Comparison of ENCODE assay signal across 16 cellular contexts in the genomic region with DNA sequence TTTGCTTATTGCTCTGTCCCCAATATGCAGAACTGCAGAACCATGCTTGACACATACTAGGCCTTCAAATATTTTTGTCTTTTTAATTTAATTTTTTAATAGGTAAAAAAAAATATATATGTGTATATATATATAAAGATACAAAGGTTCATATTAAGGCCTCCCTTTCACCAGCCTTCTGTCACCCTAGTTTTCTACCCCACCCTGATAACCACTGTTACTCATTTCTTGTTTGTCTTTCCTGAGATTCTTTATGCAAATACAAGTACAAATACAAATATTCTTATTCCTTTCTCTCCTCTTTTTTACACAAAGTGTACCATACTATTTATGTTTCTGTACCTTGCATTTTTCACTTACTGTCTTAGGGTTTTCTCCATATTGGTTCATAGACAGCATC.
"Had no signal": no experiment of that assay in that cellular context is flagged by ENCODE, and none has a peak within 500 bp of the region (broad histone marks: within the 10 kb centered on the region; RNA-seq: fewer than 3 reads in every experiment).

No MANE protein-coding gene starts in this region.

- H3K27me3 Mint-ChIP-seq: activated naive CD8-positive, alpha-beta T cell; naive B cell had no signal

- DNase-seq: activated CD4-positive, alpha-beta T cell treated with anti-CD3 and anti-CD28 coated beads, Interleukin-2, amount 50 U/mL, for 1 hour; activated CD4-positive, CD25-positive, alpha-beta regulatory T cell treated with anti-CD3 and anti-CD28 coated beads, Interleukin-2, amount 50 U/mL, for 72 hours; activated CD8-positive, alpha-beta memory T cell treated with anti-CD3 and anti-CD28 coated beads, Interleukin-2, amount 50 U/mL, for 4 hours; activated gamma-delta T cell; activated T-cell treated with anti-CD3 and anti-CD28 coated beads, Interleukin-2, amount 50 U/mL, for 48 hours; amniotic stem cell; endodermal cell; kidney; naive B cell; pancreas; right lobe of liver; stimulated activated CD4-positive, alpha-beta T cell treated with anti-CD3 and anti-CD28 coated beads, Interleukin-4, amount 100 ng/mL, for 24 hours; T-helper 1 cell; T1000 had no signal

- H3K9me3 Mint-ChIP-seq: endodermal cell; naive B cell; stimulated activated effector memory CD8-positive, alpha-beta T cell treated with anti-CD3 and anti-CD28 coated beads, Interleukin-12 subunit alpha, Interleukin-12 subunit beta, amount 100 ng/mL, for 72 hours had no signal

- H3K27ac Mint-ChIP-seq: activated naive CD8-positive, alpha-beta T cell; endodermal cell had no signal

- H3K4me1 Mint-ChIP-seq: endodermal cell had no signal

- ATAC-seq: pancreas; right lobe of liver; stimulated activated effector memory CD8-positive, alpha-beta T cell treated with anti-CD3 and anti-CD28 coated beads, Interleukin-12 subunit alpha, Interleukin-12 subunit beta, amount 100 ng/mL, for 72 hours had no signal

- H3K4me3 Mint-ChIP-seq: activated naive CD8-positive, alpha-beta T cell; endodermal cell; stimulated activated effector memory CD8-positive, alpha-beta T cell treated with anti-CD3 and anti-CD28 coated beads, Interleukin-12 subunit alpha, Interleukin-12 subunit beta, amount 100 ng/mL, for 72 hours had no signal
